8 cellular contexts compared by ENCODE assay signal in genomic region chr15:63970723-63971426, GRCh38.
A peak's percentile ranks its signal among the peaks of the same experiment; 100 is the strongest.
DNase-seq lines count a peak whose midpoint lies in the region; ATAC-seq, FAIRE-seq and TF ChIP-seq lines count a peak whose summit lies in the region.

No MANE protein-coding gene starts in this region.

- FAIRE-seq in urothelium cell line (lab: Jason Lieb, UNC): no peak

- no peak overlapping the region for H3K27ac ChIP-seq in trophoblast cell (ENCODE audit: low read depth, low read length)
- no peak overlapping the region for H3K27ac ChIP-seq in esophagus squamous epithelium

- H3K9me3 ChIP-seq in trophoblast cell (ENCODE audit: insufficient read depth, low read depth, low read length): no peaks in the 10 kb centered on the region
- no peaks in the 10 kb centered on the region for H3K9me3 ChIP-seq in esophagus squamous epithelium

- no peaks in the 10 kb centered on the region for H3K79me1 ChIP-seq in trophoblast cell (ENCODE audit: low read length)

- H2BK12ac ChIP-seq in trophoblast cell (ENCODE audit: low read length): no peak overlapping the region

- peaks cover 31% of the 10 kb centered on the region for H3K4me1 Mint-ChIP-seq in activated CD4-positive, alpha-beta T cell treated with anti-CD3 and anti-CD28 coated beads for 36 hours
- H3K4me1 Mint-ChIP-seq in activated CD4-positive, alpha-beta T cell treated with anti-CD3 and anti-CD28 coated beads, Interleukin-2, amount 10 ng/mL, durations not matched to agents 7 days and 5 days: peaks cover 41% of the 10 kb centered on the region
- peaks cover 23% of the 10 kb centered on the region for H3K4me1 Mint-ChIP-seq in chondrocyte (ENCODE audit: low read depth)

- H4K91ac ChIP-seq in trophoblast cell (ENCODE audit: low read depth, low read length): no peak overlapping the region

- no peaks in the 10 kb centered on the region for H3K27me3 Mint-ChIP-seq in activated CD4-positive, alpha-beta T cell treated with anti-CD3 and anti-CD28 coated beads for 36 hours
- no peaks in the 10 kb centered on the region for H3K27me3 Mint-ChIP-seq in activated CD4-positive, alpha-beta T cell treated with anti-CD3 and anti-CD28 coated beads, Interleukin-2, amount 10 ng/mL, durations not matched to agents 7 days and 5 days
- H3K27me3 Mint-ChIP-seq in chondrocyte (ENCODE audit: low read depth): no peaks in the 10 kb centered on the region

- H3K4me3 Mint-ChIP-seq in activated CD4-positive, alpha-beta T cell treated with anti-CD3 and anti-CD28 coated beads for 36 hours: no peak overlapping the region
- H3K4me3 Mint-ChIP-seq in activated CD4-positive, alpha-beta T cell treated with anti-CD3 and anti-CD28 coated beads, Interleukin-2, amount 10 ng/mL, durations not matched to agents 7 days and 5 days: peak overlapping the region; percentile 31
- H3K4me3 Mint-ChIP-seq in chondrocyte (ENCODE audit: unreplicated experiment): no peak overlapping the region

- H2BK5ac ChIP-seq in trophoblast cell (ENCODE audit: low read depth, low read length, poor library complexity): no peak overlapping the region

- CTCF ChIA-PET in activated CD4-positive, alpha-beta T cell treated with anti-CD3 and anti-CD28 coated beads for 36 hours (lab: Charles Lee): interaction anchor here (0.9 to 2.1 kb wide), 6 partner anchors 26 to 218 kb away, joined by 3 to 13 read pairs (median 4); partner anchors contain the start of gene DAPK2
- CTCF ChIA-PET in activated CD4-positive, alpha-beta T cell treated with anti-CD3 and anti-CD28 coated beads, Interleukin-2, amount 10 ng/mL, durations not matched to agents 7 days and 5 days (lab: Charles Lee): interaction anchor here (0.6 to 2.1 kb wide), 11 partner anchors 11 to 424 kb away, joined by 3 to 9 read pairs (median 4); partner anchors contain the start of gene DAPK2

- H3K27me3 ChIP-seq in trophoblast cell (ENCODE audit: insufficient read depth, low read length) (no peaks in the 10 kb centered on the region), esophagus squamous epithelium (no peaks in the 10 kb centered on the region)

- ATAC-seq in activated CD4-positive, alpha-beta T cell treated with anti-CD3 and anti-CD28 coated beads for 36 hours: peak; percentile 85
- peak; percentile 96 for ATAC-seq in HG02798 (IDR thresholded peaks at IDR 0.05; ENCODE audit: poor library complexity, unreplicated experiment)

- POLR2A ChIA-PET in activated CD4-positive, alpha-beta T cell treated with anti-CD3 and anti-CD28 coated beads for 36 hours (lab: Charles Lee): interaction anchor here (0.6 to 1.4 kb wide), 3 partner anchors 39 to 219 kb away, joined by 3 to 11 read pairs (median 3); no protein-coding TSS in a partner anchor
- POLR2A ChIA-PET in activated CD4-positive, alpha-beta T cell treated with anti-CD3 and anti-CD28 coated beads, Interleukin-2, amount 10 ng/mL, durations not matched to agents 7 days and 5 days (lab: Charles Lee): no interaction called here

- no peak overlapping the region for H4K8ac ChIP-seq in trophoblast cell (ENCODE audit: low read depth, low read length)

- no peak overlapping the region for H3K14ac ChIP-seq in trophoblast cell (ENCODE audit: low read length)

- H2AK5ac ChIP-seq in trophoblast cell (ENCODE audit: low read length): no peak overlapping the region

- H2AFZ ChIP-seq in trophoblast cell (ENCODE audit: insufficient read depth, low read length, poor library complexity): no peak overlapping the region

- no peaks in the 10 kb centered on the region for H3K9me3 Mint-ChIP-seq in activated CD4-positive, alpha-beta T cell treated with anti-CD3 and anti-CD28 coated beads for 36 hours (ENCODE audit: low read depth)
- H3K9me3 Mint-ChIP-seq in activated CD4-positive, alpha-beta T cell treated with anti-CD3 and anti-CD28 coated beads, Interleukin-2, amount 10 ng/mL, durations not matched to agents 7 days and 5 days: no peaks in the 10 kb centered on the region
- no peaks in the 10 kb centered on the region for H3K9me3 Mint-ChIP-seq in chondrocyte (ENCODE audit: low read depth)

- H3K23ac ChIP-seq in trophoblast cell (ENCODE audit: low read length): no peak overlapping the region

- H3K79me2 ChIP-seq in trophoblast cell (ENCODE audit: control insufficient read depth, insufficient read depth, low read length, poor library complexity): no peaks in the 10 kb centered on the region

- H4K12ac ChIP-seq in trophoblast cell (ENCODE audit: low read depth, low read length): no peak overlapping the region

- H3K4me3 ChIP-seq in trophoblast cell (ENCODE audit: low read depth, low read length) (no peak overlapping the region), esophagus squamous epithelium (no peak overlapping the region)

- peaks cover 0 to 3% of the 10 kb centered on the region in 2 experiments for H3K4me1 ChIP-seq in trophoblast cell (ENCODE audit: control insufficient read depth in 1 of 2, insufficient read depth in 2 of 2, low read length in 2 of 2)
- peaks cover 0 to 21% (median 3%) of the 10 kb centered on the region in 3 donors for H3K4me1 ChIP-seq in esophagus squamous epithelium

- no peak overlapping the region for H3K18ac ChIP-seq in trophoblast cell (ENCODE audit: low read length)

- no peak overlapping the region for H3K4ac ChIP-seq in trophoblast cell (ENCODE audit: low read depth, low read length)

- no peak for TF ChIP-seq POLR2A in esophagus squamous epithelium (IDR thresholded peaks at IDR 0.05)

- WGBS in trophoblast cell (ENCODE audit: extremely low coverage, insufficient coverage, insufficient read length): no CpG with 5 or more reads among the region's 3 CpGs
- WGBS in esophagus squamous epithelium, 2 donors: 54 to 82% methylated on average over 3 of the region's 3 CpGs

- no peaks in the 10 kb centered on the region for H3K36me3 Mint-ChIP-seq in activated CD4-positive, alpha-beta T cell treated with anti-CD3 and anti-CD28 coated beads for 36 hours (ENCODE audit: low read depth)
- H3K36me3 Mint-ChIP-seq in activated CD4-positive, alpha-beta T cell treated with anti-CD3 and anti-CD28 coated beads, Interleukin-2, amount 10 ng/mL, durations not matched to agents 7 days and 5 days (ENCODE audit: low read depth): peaks cover 3% of the 10 kb centered on the region
- no peaks in the 10 kb centered on the region for H3K36me3 Mint-ChIP-seq in chondrocyte (ENCODE audit: low read depth)

- no peaks in the 10 kb centered on the region for H3K36me3 ChIP-seq in trophoblast cell (ENCODE audit: control insufficient read depth in 1 of 2, insufficient read depth in 2 of 2, low read length in 2 of 2)
- H3K36me3 ChIP-seq in esophagus squamous epithelium: no peaks in the 10 kb centered on the region

- H3K9ac ChIP-seq in trophoblast cell (ENCODE audit: low read length): peak overlapping the region; percentile 20

- no peak overlapping the region for H2BK120ac ChIP-seq in trophoblast cell (ENCODE audit: insufficient read depth, low read length, poor library complexity)

- peak overlapping the region; percentile 97 for H3K27ac Mint-ChIP-seq in activated CD4-positive, alpha-beta T cell treated with anti-CD3 and anti-CD28 coated beads for 36 hours
- peak overlapping the region; percentile 96 for H3K27ac Mint-ChIP-seq in activated CD4-positive, alpha-beta T cell treated with anti-CD3 and anti-CD28 coated beads, Interleukin-2, amount 10 ng/mL, durations not matched to agents 7 days and 5 days
- H3K27ac Mint-ChIP-seq in chondrocyte (ENCODE audit: unreplicated experiment): no peak overlapping the region

- peak; percentile 65 for DNase-seq in activated CD4-positive, alpha-beta T cell treated with anti-CD3 and anti-CD28 coated beads for 36 hours
- DNase-seq in activated CD4-positive, alpha-beta T cell treated with anti-CD3 and anti-CD28 coated beads for 1 hour: no peak
- peak; percentile 36 for DNase-seq in activated CD4-positive, alpha-beta T cell treated with anti-CD3 and anti-CD28 coated beads, Interleukin-2, amount 10 ng/mL, durations not matched to agents 7 days and 5 days
- DNase-seq in trophoblast cell (peak in 1 of 2 donors; percentile 24), urothelium cell line (ENCODE audit: low spot score) (no peak), chondrocyte (ENCODE audit: low spot score) (no peak), esophagus squamous epithelium (lab: John Stamatoyannopoulos, UW) (no peak)

- TF ChIP-seq CTCF in chondrocyte (IDR thresholded peaks at IDR 0.05): no peak
- no peak for TF ChIP-seq CTCF in esophagus squamous epithelium (IDR thresholded peaks at IDR 0.05)

- intact Hi-C loops in activated CD4-positive, alpha-beta T cell treated with anti-CD3 and anti-CD28 coated beads for 36 hours (cut with DNase I, micrococcal nuclease): loop anchor here (1.0 to 2.0 kb wide), 3 partner anchors 33 to 39 kb away; no protein-coding TSS in a partner anchor
- intact Hi-C loops in esophagus squamous epithelium (cut with DNase I): no loop called here

- no peak overlapping the region for H3K4me2 ChIP-seq in trophoblast cell (ENCODE audit: low read length)

Comparison
In these comparisons a context has a peak if more than half of its experiments do, and no peak if none do; other contexts are left out.
1. DNase-seq: peak in activated CD4-positive, alpha-beta T cell treated with anti-CD3 and anti-CD28 coated beads for 36 hours (single experiment) and activated CD4-positive, alpha-beta T cell treated with anti-CD3 and anti-CD28 coated beads, Interleukin-2, amount 10 ng/mL, durations not matched to agents 7 days and 5 days (single experiment); none in activated CD4-positive, alpha-beta T cell treated with anti-CD3 and anti-CD28 coated beads for 1 hour (single experiment), urothelium cell line (single experiment), chondrocyte (single experiment) and esophagus squamous epithelium (single experiment).